8 cellular contexts compared by ENCODE assay signal in genomic region chr6:64012351-64013060, GRCh38.
A peak's percentile ranks its signal among the peaks of the same experiment; 100 is the strongest.
DNase-seq lines count a peak whose midpoint lies in the region; ATAC-seq and TF ChIP-seq lines count a peak whose summit lies in the region.

No MANE protein-coding gene starts in this region.

- no peaks in the 10 kb centered on the region for H3K4me1 Mint-ChIP-seq in Calu3 (ENCODE audit: low read depth, unreplicated experiment)
- no peaks in the 10 kb centered on the region for H3K4me1 Mint-ChIP-seq in activated naive CD8-positive, alpha-beta T cell treated with anti-CD3 and anti-CD28 coated beads for 36 hours

- TF ChIP-seq CTCF in Calu3 (IDR thresholded peaks at IDR 0.05; ENCODE audit: unreplicated experiment) (peak; percentile 54), SK-N-SH (IDR thresholded peaks at IDR 0.05) (peak; percentile 97), heart right ventricle (IDR thresholded peaks at IDR 0.05) (peak in 7 of 9 donors; percentile 26 to 70 (median 45))

- no peak overlapping the region for H3K9ac ChIP-seq in SK-N-SH

- H3K27me3 ChIP-seq in SK-N-SH (ENCODE audit: insufficient read depth) (no peaks in the 10 kb centered on the region), heart right ventricle (no peaks in the 10 kb centered on the region)

- H3K36me3 ChIP-seq in SK-N-SH (replicated peaks in 1 of 2; ENCODE audit: control insufficient read depth in 1 of 2, insufficient read depth in 2 of 2, low read length in 1 of 2) (no peaks in the 10 kb centered on the region), heart right ventricle (no peaks in the 10 kb centered on the region)

- CTCF ChIA-PET in Calu3 (lab: Charles Lee), result interaction anchor here (2.2 kb wide), 1 partner anchor 318 kb away, joined by 31 read pairs; no protein-coding TSS in a partner anchor
- CTCF ChIA-PET in SK-N-SH (lab: Yijun Ruan, JAX), result interaction anchor here (0.5 to 2.2 kb wide), 29 partner anchors 9 to 1391 kb away, joined by 3 to 52 read pairs (median 4); no protein-coding TSS in a partner anchor

- H2AFZ ChIP-seq in SK-N-SH (ENCODE audit: low read depth), result peak overlapping the region; percentile 20

- no peaks in the 10 kb centered on the region for H3K9me2 ChIP-seq in SK-N-SH

- intact Hi-C loops in Calu3 (cut with micrococcal nuclease; ENCODE audit: unreplicated experiment), result loop anchor here (1.0 to 5.0 kb wide), 2 partner anchors 90 to 319 kb away; no protein-coding TSS in a partner anchor
- intact Hi-C loops in heart right ventricle (cut with DNase I), result loop anchor here in 3 of 10 donors (5.0 to 10.0 kb wide), 2 partner anchors 320 to 322 kb away; no protein-coding TSS in a partner anchor

- H3K9me3 Mint-ChIP-seq in Calu3 (ENCODE audit: low read depth, unreplicated experiment), result no peaks in the 10 kb centered on the region
- peaks cover 5% of the 10 kb centered on the region for H3K9me3 Mint-ChIP-seq in activated naive CD8-positive, alpha-beta T cell treated with anti-CD3 and anti-CD28 coated beads for 36 hours

- H3K27me3 Mint-ChIP-seq in Calu3 (ENCODE audit: unreplicated experiment), result peaks cover 15% of the 10 kb centered on the region
- no peaks in the 10 kb centered on the region for H3K27me3 Mint-ChIP-seq in activated naive CD8-positive, alpha-beta T cell treated with anti-CD3 and anti-CD28 coated beads for 36 hours

- no TSS peak for BruUV-seq in Calu3 (replicated peaks; lab: Mats Ljungman, UMichigan)

- peak in 5 of 8 donors; percentile 46 to 75 (median 67) for ATAC-seq in heart right ventricle
- ATAC-seq in HG03159 (IDR thresholded peaks at IDR 0.05; ENCODE audit: unreplicated experiment), result no peak
- ATAC-seq in GM19023 (IDR thresholded peaks at IDR 0.05; ENCODE audit: unreplicated experiment), result no peak

- no peaks in the 10 kb centered on the region for H4K20me1 ChIP-seq in SK-N-SH (ENCODE audit: insufficient read depth)

- H3K4me2 ChIP-seq in SK-N-SH, result 0 out of 2 replicates have a peak overlapping the region, but pooled peaks have one; percentile 8

- H3K36me3 Mint-ChIP-seq in Calu3 (ENCODE audit: insufficient read depth, unreplicated experiment), result no peaks in the 10 kb centered on the region
- no peaks in the 10 kb centered on the region for H3K36me3 Mint-ChIP-seq in activated naive CD8-positive, alpha-beta T cell treated with anti-CD3 and anti-CD28 coated beads for 36 hours

- H3F3A ChIP-seq in SK-N-SH (replicated peaks; ENCODE audit: insufficient read depth), result no peaks in the 10 kb centered on the region

- H3K79me2 ChIP-seq in SK-N-SH (ENCODE audit: insufficient read depth), result no peaks in the 10 kb centered on the region

- H3K9me3 ChIP-seq in SK-N-SH, result no peaks in the 10 kb centered on the region
- peaks cover 0 to 7% (median 0%) of the 10 kb centered on the region in 11 donors for H3K9me3 ChIP-seq in heart right ventricle

- H3K4me3 Mint-ChIP-seq in Calu3 (ENCODE audit: low read depth, unreplicated experiment), result no peak overlapping the region
- no peak overlapping the region for H3K4me3 Mint-ChIP-seq in activated naive CD8-positive, alpha-beta T cell treated with anti-CD3 and anti-CD28 coated beads for 36 hours

- H3K4me3 ChIP-seq in SK-N-SH (ENCODE audit: low read depth in 2 of 2, low read length in 1 of 2) (no peak overlapping the region; a peak in 1 of 4 replicates), heart right ventricle (peak overlapping the region in 3 of 10 donors; percentile 6 to 13 (median 12))

- H3K4me1 ChIP-seq in SK-N-SH (ENCODE audit: control insufficient read depth in 1 of 2, insufficient read depth in 2 of 2, low read depth in 1 of 2, low read length in 1 of 2) (no peaks in the 10 kb centered on the region; a peak in 2 of 4 replicates), heart right ventricle (peaks cover 0 to 8% (median 0%) of the 10 kb centered on the region in 9 donors)

- DNase-seq in Calu3 (peak; percentile 44), HuH-7.5 (ENCODE audit: low spot score) (peak; percentile 47), SK-N-SH (peak; percentile 75), heart right ventricle (no peak), substantia nigra (lab: John Stamatoyannopoulos, UW) (peak in 27 of 49 donors; percentile 0 to 56 (median 13))
- DNase-seq in activated naive CD8-positive, alpha-beta T cell treated with anti-CD3 and anti-CD28 coated beads for 36 hours, result no peak

- WGBS in SK-N-SH (ENCODE audit: low lambda C conversion rate), result 45% methylated on average over 4 of the region's 4 CpGs
- WGBS in heart right ventricle, 2 donors, result 39 to 51% methylated on average over 4 of the region's 4 CpGs

- no peak overlapping the region for H3K27ac Mint-ChIP-seq in Calu3 (ENCODE audit: unreplicated experiment)
- no peak overlapping the region for H3K27ac Mint-ChIP-seq in activated naive CD8-positive, alpha-beta T cell treated with anti-CD3 and anti-CD28 coated beads for 36 hours

- POLR2A ChIA-PET in SK-N-SH (lab: Yijun Ruan, JAX), result no interaction called here

- TF ChIP-seq EP300 in SK-N-SH (IDR thresholded peaks at IDR 0.05; ENCODE audit: borderline replicate concordance in 1 of 2, low read depth in 1 of 2, low read length in 1 of 2), result peak in 1 of 2 experiments; percentile 64; a peak in 2 of 4 replicates

- peak; percentile 99 for TF ChIP-seq RAD21 in SK-N-SH (IDR thresholded peaks at IDR 0.05; ENCODE audit: low read length)

- H3K27ac ChIP-seq in SK-N-SH (ENCODE audit: low read depth in 2 of 2, low read length in 1 of 2), result peak overlapping the region in 1 of 2 experiments; percentile 80; a peak in 2 of 4 replicates
- peak overlapping the region in 1 of 10 donors; percentile 2 for H3K27ac ChIP-seq in heart right ventricle
- H3K27ac ChIP-seq in substantia nigra (ENCODE audit: low read depth, low read length, poor library complexity, severe bottlenecking), result no peak overlapping the region

TF ChIP-seq in SK-N-SH, 30 proteins besides CTCF, POLR2A, EP300 and RAD21:
- TF ChIP-seq RCOR1 (IDR thresholded peaks at IDR 0.05; ENCODE audit: low read length), result peak; percentile 37; the same call in 1 of the 2 replicates
- no peak for TF ChIP-seq NRF1 (IDR thresholded peaks at IDR 0.05; ENCODE audit: low read depth, low read length)
- TF ChIP-seq POLR2AphosphoS5 (IDR thresholded peaks at IDR 0.05; ENCODE audit: low read depth, low read length), result no peak
- TF ChIP-seq SMC3 (IDR thresholded peaks at IDR 0.05; ENCODE audit: low read depth, low read length), result peak; percentile 93
- TF ChIP-seq RFX5 (IDR thresholded peaks at IDR 0.05; ENCODE audit: low read length), result no peak
- peak; percentile 84 for TF ChIP-seq GATA2 (CRISPR knock-in tag; IDR thresholded peaks at IDR 0.05)

Comparison
In these comparisons a context has a peak if more than half of its experiments do, and no peak if none do; other contexts are left out.
1. DNase-seq: peak in Calu3 (single experiment), HuH-7.5 (single experiment), SK-N-SH (single experiment) and substantia nigra (27 of 49); none in heart right ventricle (0 of 2) and activated naive CD8-positive, alpha-beta T cell treated with anti-CD3 and anti-CD28 coated beads for 36 hours (single experiment).
2. CTCF ChIP-seq: peak in every context shown above with its lines; median percentile 97 in SK-N-SH; 54 in Calu3; 45 in heart right ventricle.
3. ATAC-seq: peak in heart right ventricle (5 of 8); none in HG03159 (single experiment) and GM19023 (single experiment).